ENCODE assay signal across 22 cellular contexts in the genomic region with DNA sequence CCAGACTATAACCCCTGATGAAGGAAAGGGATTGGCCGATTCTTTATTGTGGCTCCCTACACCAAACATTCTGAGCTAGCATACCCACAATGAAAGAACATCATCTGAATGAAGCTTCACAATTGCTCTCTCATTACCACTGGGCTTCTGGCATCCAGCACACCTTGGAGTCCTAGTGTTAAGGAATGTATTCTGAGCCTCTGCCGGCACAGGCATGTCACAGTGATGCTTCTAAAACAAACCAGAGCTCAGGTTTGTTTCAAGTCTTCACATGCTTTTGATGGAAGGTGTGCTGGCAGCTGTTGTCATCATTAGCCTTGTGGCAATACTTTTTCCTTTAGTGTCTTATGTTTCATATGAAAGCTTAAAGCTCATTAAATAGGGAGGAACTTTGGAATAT.
DNase-seq lines count a peak whose midpoint lies in the region; FAIRE-seq and TF ChIP-seq lines count a peak whose summit lies in the region.
"Had no signal": no experiment of that assay in that cellular context is flagged by ENCODE, and none has a peak within 500 bp of the region (broad histone marks: within the 10 kb centered on the region; RNA-seq: fewer than 3 reads in every experiment).

No MANE protein-coding gene starts in this region.

- 70% methylated on average over 2 of the region's 2 CpGs; no CpG with 5 or more reads in 1 of the 2 experiments for WGBS in H1 (ENCODE audit: extremely low coverage in 1 of 2, insufficient coverage in 1 of 2, insufficient read length in 1 of 2, insufficient replicate concordance in 2 of 2, low coverage in 1 of 2, low lambda C conversion rate in 2 of 2, missing lambda C conversion rate in 1 of 2), 2 experiments
- no CpG with 5 or more reads among the region's 2 CpGs for WGBS in iPS DF 6.9 (ENCODE audit: insufficient coverage, insufficient read length)
- WGBS in trophoblast cell (ENCODE audit: extremely low coverage, insufficient coverage, insufficient read length) = no CpG with 5 or more reads among the region's 2 CpGs

- H3K9ac ChIP-seq in H1 (replicated peaks in 1 of 4; ENCODE audit: extremely low read depth in 1 of 4, low read depth in 3 of 4, low read length in 3 of 4) = no peak overlapping the region
- no peak overlapping the region for H3K9ac ChIP-seq in trophoblast cell (ENCODE audit: low read length)
- H3K9ac ChIP-seq: KMS-11 had no signal

- CTCF ChIA-PET in H1 (lab: Charles Lee; ENCODE audit: partially characterized antibody) = interaction anchor here (1.2 kb wide), 1 partner anchor 74 kb away, joined by 9 read pairs; no protein-coding TSS in a partner anchor

- H3K4me3 ChIP-seq in H1 (ENCODE audit: extremely low read depth in 1 of 4, insufficient read depth in 2 of 4, low read depth in 3 of 4, low read length in 4 of 4) (no peak overlapping the region), iPS DF 6.9 (ENCODE audit: low read length) (no peak overlapping the region), trophoblast cell (ENCODE audit: low read depth, low read length) (no peak overlapping the region)
- H3K4me3 ChIP-seq: A549, GM12878 had no signal

- H3K9me3 ChIP-seq in H1 (ENCODE audit: insufficient read depth in 2 of 2, low read depth in 1 of 2, low read length in 1 of 2) (no peaks in the 10 kb centered on the region), iPS DF 6.9 (ENCODE audit: control insufficient read depth, insufficient read depth, low read length) (no peaks in the 10 kb centered on the region), trophoblast cell (ENCODE audit: insufficient read depth, low read depth, low read length) (no peaks in the 10 kb centered on the region)
- H3K9me3 ChIP-seq: A549 had no signal

- H3K4ac ChIP-seq in H1 (replicated peaks; ENCODE audit: insufficient read length, low read depth, low read length) (no peak overlapping the region), trophoblast cell (ENCODE audit: low read depth, low read length) (no peak overlapping the region)

- H2AFZ ChIP-seq in H1 (ENCODE audit: low read length) (no peak overlapping the region), trophoblast cell (ENCODE audit: insufficient read depth, low read length, poor library complexity) (no peak overlapping the region)

- H3K9me3 Mint-ChIP-seq in osteocyte (ENCODE audit: unreplicated experiment) = no peaks in the 10 kb centered on the region

- H3K27me3 ChIP-seq in H1 (replicated peaks in 1 of 4; ENCODE audit: control insufficient read depth in 3 of 4, extremely low read depth in 1 of 4, insufficient read depth in 3 of 4, low read length in 3 of 4) (no peaks in the 10 kb centered on the region), iPS DF 6.9 (ENCODE audit: control insufficient read depth, insufficient read depth, low read length) (no peaks in the 10 kb centered on the region), trophoblast cell (ENCODE audit: insufficient read depth, low read length) (no peaks in the 10 kb centered on the region)

- H3K18ac ChIP-seq in H1 (ENCODE audit: extremely low read depth, low read length) (no peak overlapping the region), trophoblast cell (ENCODE audit: low read length) (no peak overlapping the region)

- peaks cover 0 to 2% (median 0%) of the 10 kb centered on the region in 4 experiments; a peak in 2 of 7 replicates for H3K4me1 ChIP-seq in H1 (replicated peaks in 1 of 4; ENCODE audit: control insufficient read depth in 3 of 4, insufficient read depth in 4 of 4, low read length in 3 of 4)
- H3K4me1 ChIP-seq in iPS DF 6.9 (ENCODE audit: control insufficient read depth, insufficient read depth, low read length) = no peaks in the 10 kb centered on the region; the same call in 1 of the 2 replicates
- peaks cover 0 to 4% of the 10 kb centered on the region in 2 experiments for H3K4me1 ChIP-seq in trophoblast cell (ENCODE audit: control insufficient read depth in 1 of 2, insufficient read depth in 2 of 2, low read length in 2 of 2)
- H3K4me1 ChIP-seq: A549 had no signal

- no peak for TF ChIP-seq EP300 in H1 (IDR thresholded peaks at IDR 0.05; ENCODE audit: borderline replicate concordance in 1 of 2, low read depth in 2 of 2, low read length in 2 of 2)

- H2BK120ac ChIP-seq in H1 (replicated peaks; ENCODE audit: low read depth, low read length) = no peak overlapping the region
- no peak overlapping the region for H2BK120ac ChIP-seq in trophoblast cell (ENCODE audit: insufficient read depth, low read length, poor library complexity)

- TF ChIP-seq CTCF in H1 (IDR thresholded peaks at IDR 0.05; ENCODE audit: control extremely low read depth in 1 of 3, insufficient read depth in 1 of 3, low read depth in 1 of 3, low read length in 3 of 3) (no peak), osteocyte (IDR thresholded peaks at IDR 0.05) (no peak)

- no peak overlapping the region for H3K27ac Mint-ChIP-seq in osteocyte (ENCODE audit: unreplicated experiment)
- H3K27ac Mint-ChIP-seq: CD14-positive monocyte had no signal

- H2BK5ac ChIP-seq in H1 (ENCODE audit: low read depth, low read length) (no peak overlapping the region), trophoblast cell (ENCODE audit: low read depth, low read length, poor library complexity) (no peak overlapping the region)

- H2AK5ac ChIP-seq in H1 (ENCODE audit: low read depth, low read length) (no peak overlapping the region), trophoblast cell (ENCODE audit: low read length) (no peak overlapping the region)

- no peak overlapping the region for H3K56ac ChIP-seq in H1 (replicated peaks; ENCODE audit: insufficient read length, low read depth, low read length)

- no peak overlapping the region for H4K12ac ChIP-seq in trophoblast cell (ENCODE audit: low read depth, low read length)

- H3K23ac ChIP-seq in H1 (ENCODE audit: insufficient read length) (no peak overlapping the region), trophoblast cell (ENCODE audit: low read length) (no peak overlapping the region)

- H3K23me2 ChIP-seq in H1 (ENCODE audit: low read depth, low read length) = no peaks in the 10 kb centered on the region

- no peak overlapping the region for H3K4me2 ChIP-seq in H1 (ENCODE audit: insufficient read depth in 1 of 2, low read depth in 2 of 2, low read length in 2 of 2)
- no peak overlapping the region for H3K4me2 ChIP-seq in trophoblast cell (ENCODE audit: low read length)
- H3K4me2 ChIP-seq: A549, KMS-11 had no signal

- peaks cover 73% of the 10 kb centered on the region for H3K27me3 Mint-ChIP-seq in osteocyte (ENCODE audit: unreplicated experiment)

- no peaks in the 10 kb centered on the region for H3K36me3 Mint-ChIP-seq in osteocyte (ENCODE audit: unreplicated experiment)
- H3K36me3 Mint-ChIP-seq: CD14-positive monocyte had no signal

- H3K79me2 ChIP-seq in H1 (ENCODE audit: control insufficient read depth in 1 of 2, insufficient read depth in 2 of 2, low read length in 2 of 2) (no peaks in the 10 kb centered on the region), trophoblast cell (ENCODE audit: control insufficient read depth, insufficient read depth, low read length, poor library complexity) (no peaks in the 10 kb centered on the region)

- no peak for TF ChIP-seq RAD21 in H1 (IDR thresholded peaks at IDR 0.05 in 1 of 2, conservative IDR thresholded peaks at IDR 0.05 in 1 of 2; ENCODE audit: low read depth in 2 of 2, low read length in 2 of 2)

- no peak overlapping the region for H2BK12ac ChIP-seq in H1 (ENCODE audit: low read depth, low read length)
- peak overlapping the region; percentile 58 for H2BK12ac ChIP-seq in trophoblast cell (ENCODE audit: low read length)

- POLR2A ChIA-PET in H1 (lab: Charles Lee; ENCODE audit: partially characterized antibody) = interaction anchor here (0.7 to 2.1 kb wide), 2 partner anchors 9 to 11 kb away, joined by 3 to 6 read pairs; no protein-coding TSS in a partner anchor

- DNase-seq in HPDE6-E6E7 (ENCODE audit: extremely low spot score) = peak; percentile 84
- DNase-seq in H1 (ENCODE audit: low read depth in 1 of 2, low spot score in 2 of 2) = peak in 1 of 2 experiments; percentile 29
- DNase-seq in iPS DF 6.9 (ENCODE audit: low read depth, low spot score) = peak; percentile 25
- DNase-seq in trophoblast cell = no peak
- DNase-seq in GF-D8 (lab: John Stamatoyannopoulos, UW) = no peak
- DNase-seq in osteocyte (ENCODE audit: extremely low spot score, unreplicated experiment) = no peak
- DNase-seq in globus pallidus (ENCODE audit: low spot score) = no peak
- DNase-seq in NCI-H510A (lab: John Stamatoyannopoulos, UW) = no peak
- DNase-seq: COR-L47, DMS53, MM.1S, NCI-H1105, NCI-H1694 treated with DMSO at 0.1 percent for 48 hours, NCI-H446, NCI-H748 treated with DMSO at 0.1 percent for 48 hours, SHP77 had no signal

- no peak overlapping the region for H2BK15ac ChIP-seq in H1 (ENCODE audit: low read length)

- H3K4me1 Mint-ChIP-seq in osteocyte (ENCODE audit: unreplicated experiment) = no peaks in the 10 kb centered on the region
- H3K4me1 Mint-ChIP-seq: CD14-positive monocyte had no signal

- H3K36me3 ChIP-seq in H1 (ENCODE audit: control insufficient read depth in 2 of 4, insufficient read depth in 4 of 4, low read length in 3 of 4) = no peaks in the 10 kb centered on the region
- no peaks in the 10 kb centered on the region for H3K36me3 ChIP-seq in iPS DF 6.9 (ENCODE audit: control insufficient read depth, insufficient read depth, low read length)
- no peaks in the 10 kb centered on the region for H3K36me3 ChIP-seq in trophoblast cell (ENCODE audit: control insufficient read depth in 1 of 2, insufficient read depth in 2 of 2, low read length in 2 of 2)

- H4K20me1 ChIP-seq in H1 (replicated peaks in 1 of 2; ENCODE audit: control insufficient read depth in 1 of 2, insufficient read depth in 2 of 2, low read length in 2 of 2) = no peaks in the 10 kb centered on the region

- H3K4me3 Mint-ChIP-seq in osteocyte (ENCODE audit: unreplicated experiment) = no peak overlapping the region
- H3K4me3 Mint-ChIP-seq: CD14-positive monocyte had no signal

- H2BK20ac ChIP-seq in H1 (ENCODE audit: low read length) = no peak overlapping the region

- no peak overlapping the region for H3K27ac ChIP-seq in H1 (ENCODE audit: low read depth, low read length)
- no peak overlapping the region for H3K27ac ChIP-seq in iPS DF 6.9 (ENCODE audit: low read length)
- no peak overlapping the region for H3K27ac ChIP-seq in trophoblast cell (ENCODE audit: low read depth, low read length)
- H3K27ac ChIP-seq: A549, HL-60, KMS-11 had no signal

- no peak overlapping the region for H4K5ac ChIP-seq in H1 (ENCODE audit: insufficient read length, low read depth, low read length)

- H4K8ac ChIP-seq in H1 (ENCODE audit: extremely low read depth, insufficient read depth, low read length) = no peak overlapping the region
- no peak overlapping the region for H4K8ac ChIP-seq in trophoblast cell (ENCODE audit: low read depth, low read length)

- peak; percentile 94 for FAIRE-seq in H1 (lab: Jason Lieb, UNC)
- FAIRE-seq: A549, GM12878, GM18507 had no signal

- TF ChIP-seq POLR2A in H1 (IDR thresholded peaks at IDR 0.05; ENCODE audit: control extremely low read depth in 1 of 2, low read depth in 2 of 2, low read length in 2 of 2) = no peak

- H3K14ac ChIP-seq in H1 (ENCODE audit: insufficient read length) (no peak overlapping the region), trophoblast cell (ENCODE audit: low read length) (no peak overlapping the region)

- no peak overlapping the region for H4K91ac ChIP-seq in H1 (replicated peaks; ENCODE audit: insufficient read length, low read length)
- no peak overlapping the region for H4K91ac ChIP-seq in trophoblast cell (ENCODE audit: low read depth, low read length)

- H3K79me1 ChIP-seq in H1 (ENCODE audit: low read depth, low read length) = no peaks in the 10 kb centered on the region
- H3K79me1 ChIP-seq in trophoblast cell (ENCODE audit: low read length) = no peaks in the 10 kb centered on the region

Comparison
In these comparisons a context has a peak if more than half of its experiments do, and no peak if none do; other contexts are left out.
1. DNase-seq: peak in HPDE6-E6E7 (single experiment) and iPS DF 6.9 (single experiment); none in trophoblast cell (0 of 2), GF-D8 (single experiment), osteocyte (single experiment), globus pallidus (single experiment) and NCI-H510A (single experiment).